Comparison of ENCODE assay signal across 26 cellular contexts in genomic region chr1:220927442-220927841, GRCh38. TPM values are rescaled to one million over a fixed set of nuclear protein-coding genes. Genes with fewer than 3 reads are reported as not detected.
DNase-seq lines count a peak whose midpoint lies in the region; ATAC-seq and TF ChIP-seq lines count a peak whose summit lies in the region.
"Had no signal": no experiment of that assay in that cellular context is flagged by ENCODE, and none has a peak within 500 bp of the region (broad histone marks: within the 10 kb centered on the region; RNA-seq: fewer than 3 reads in every experiment).

No MANE protein-coding gene starts in this region.

- H3K4me3 ChIP-seq in endodermal cell (ENCODE audit: low read length) (no peak overlapping the region), testis (no peak overlapping the region)
- H3K4me3 ChIP-seq: BLaER1 treated with 17β-estradiol and CSF1 and Interleukin-3, amounts not matched to agents 10 nM and 100 nM; skin epidermis; upper lobe of left lung had no signal

- peaks cover 9% of the 10 kb centered on the region for H3K9me3 Mint-ChIP-seq in activated CD4-positive, alpha-beta T cell treated with anti-CD3 and anti-CD28 coated beads, Interleukin-2, amount 10 ng/mL, durations not matched to agents 24 days and 14 days
- no peaks in the 10 kb centered on the region for H3K9me3 Mint-ChIP-seq in activated CD4-positive, alpha-beta T cell treated with anti-CD3 and anti-CD28 coated beads for 36 hours (ENCODE audit: low read depth)
- peaks cover 3% of the 10 kb centered on the region for H3K9me3 Mint-ChIP-seq in endodermal cell
- H3K9me3 Mint-ChIP-seq: activated CD4-positive, alpha-beta memory T cell treated with anti-CD3 and anti-CD28 coated beads, Interleukin-2, amount 10 ng/mL, durations not matched to agents 7 days and 5 days; activated naive CD8-positive, alpha-beta T cell treated with anti-CD3 and anti-CD28 coated beads for 36 hours had no signal

- DNase-seq in activated CD4-positive, alpha-beta T cell treated with anti-CD3 and anti-CD28 coated beads, Interleukin-2, amount 10 ng/mL, durations not matched to agents 24 days and 14 days = peak; percentile 34
- DNase-seq in activated CD4-positive, alpha-beta T cell treated with anti-CD3 and anti-CD28 coated beads for 36 hours = no peak
- DNase-seq in NCI-H69 (lab: John Stamatoyannopoulos, UW) (peak; percentile 24), endodermal cell (peak; percentile 73), testis (no peak), dermis blood vessel endothelial cell (no peak), T-helper 17 cell (no peak)
- DNase-seq: activated CD4-positive, alpha-beta memory T cell treated with anti-CD3 and anti-CD28 coated beads, Interleukin-2, amount 10 ng/mL, durations not matched to agents 7 days and 5 days; activated CD4-positive, CD25-positive, alpha-beta regulatory T cell; activated naive CD8-positive, alpha-beta T cell treated with anti-CD3 and anti-CD28 coated beads for 36 hours; Calu3; central memory CD4-positive, alpha-beta T cell; HCEC 1CT; head of caudate nucleus; naive thymus-derived CD4-positive, alpha-beta T cell; NCI-H1436 treated with DMSO at 0.1 percent for 48 hours; occipital lobe; SHP77 treated with DMSO at 0.1 percent for 48 hours; T1000; upper lobe of left lung had no signal

- CTCF ChIA-PET in activated CD4-positive, alpha-beta T cell treated with anti-CD3 and anti-CD28 coated beads for 36 hours (lab: Charles Lee) = no interaction called here

- ATAC-seq in activated CD4-positive, alpha-beta T cell treated with anti-CD3 and anti-CD28 coated beads for 36 hours = no peak
- ATAC-seq in activated CD4-positive, CD25-positive, alpha-beta regulatory T cell treated with anti-CD3 and anti-CD28 coated beads, Interleukin-2, amount 50 U/mL, for 24 hours = no peak
- no peak for ATAC-seq in T-helper 17 cell
- ATAC-seq: HepG2; left lobe of liver; naive thymus-derived CD4-positive, alpha-beta T cell; Panc1 had no signal

- no peak for TF ChIP-seq CTCF in endodermal cell (conservative IDR thresholded peaks at IDR 0.05)
- no peak for TF ChIP-seq CTCF in testis (IDR thresholded peaks at IDR 0.05)

- no peak overlapping the region for H3K4me3 Mint-ChIP-seq in activated CD4-positive, alpha-beta T cell treated with anti-CD3 and anti-CD28 coated beads, Interleukin-2, amount 10 ng/mL, durations not matched to agents 24 days and 14 days
- no peak overlapping the region for H3K4me3 Mint-ChIP-seq in activated CD4-positive, alpha-beta T cell treated with anti-CD3 and anti-CD28 coated beads for 36 hours
- H3K4me3 Mint-ChIP-seq in endodermal cell (no peak overlapping the region), T-helper 17 cell (no peak overlapping the region)
- H3K4me3 Mint-ChIP-seq: activated CD4-positive, alpha-beta memory T cell treated with anti-CD3 and anti-CD28 coated beads, Interleukin-2, amount 10 ng/mL, durations not matched to agents 7 days and 5 days; activated naive CD8-positive, alpha-beta T cell treated with anti-CD3 and anti-CD28 coated beads for 36 hours; naive thymus-derived CD4-positive, alpha-beta T cell had no signal

- H3K27ac ChIP-seq in endodermal cell (ENCODE audit: low read depth, low read length) = no peak overlapping the region
- H3K27ac ChIP-seq in testis = no peak overlapping the region
- H3K27ac ChIP-seq: skin epidermis, upper lobe of left lung had no signal

- H3K27me3 ChIP-seq in endodermal cell (ENCODE audit: control insufficient read depth, insufficient read depth, low read length, poor library complexity, severe bottlenecking) = no peaks in the 10 kb centered on the region
- H3K27me3 ChIP-seq in testis = no peaks in the 10 kb centered on the region
- H3K27me3 ChIP-seq: BLaER1 treated with 17β-estradiol and CSF1 and Interleukin-3, amounts not matched to agents 10 nM and 100 nM; upper lobe of left lung had no signal

- no peak for TF ChIP-seq POLR2A in testis (IDR thresholded peaks at IDR 0.05)

- H3K9me3 ChIP-seq in endodermal cell (ENCODE audit: control insufficient read depth, low read length) (no peaks in the 10 kb centered on the region), testis (no peaks in the 10 kb centered on the region), T-helper 17 cell (ENCODE audit: control insufficient read depth, low read length, poor library complexity, severe bottlenecking) (no peaks in the 10 kb centered on the region)
- H3K9me3 ChIP-seq: upper lobe of left lung had no signal

- no peaks in the 10 kb centered on the region for H3K36me3 Mint-ChIP-seq in activated CD4-positive, alpha-beta T cell treated with anti-CD3 and anti-CD28 coated beads, Interleukin-2, amount 10 ng/mL, durations not matched to agents 24 days and 14 days (ENCODE audit: low read depth)
- H3K36me3 Mint-ChIP-seq in activated CD4-positive, alpha-beta T cell treated with anti-CD3 and anti-CD28 coated beads for 36 hours (ENCODE audit: low read depth) = no peaks in the 10 kb centered on the region
- H3K36me3 Mint-ChIP-seq in endodermal cell (ENCODE audit: low read depth) = no peaks in the 10 kb centered on the region
- H3K36me3 Mint-ChIP-seq in T-helper 17 cell (ENCODE audit: low read depth) = no peaks in the 10 kb centered on the region
- H3K36me3 Mint-ChIP-seq: activated naive CD8-positive, alpha-beta T cell treated with anti-CD3 and anti-CD28 coated beads for 36 hours; naive thymus-derived CD4-positive, alpha-beta T cell had no signal

- H3K4me1 ChIP-seq in endodermal cell (ENCODE audit: control insufficient read depth, insufficient read depth, low read length) = peaks cover 8% of the 10 kb centered on the region
- no peaks in the 10 kb centered on the region for H3K4me1 ChIP-seq in testis
- H3K4me1 ChIP-seq: upper lobe of left lung had no signal

- WGBS in endodermal cell (ENCODE audit: insufficient coverage in 1 of 2, insufficient read length in 1 of 2), 2 experiments = 60 to 79% methylated on average over 3 to 6 of the region's 6 CpGs
- 62 to 66% methylated on average over 6 of the region's 6 CpGs for WGBS in testis, 2 donors

- POLR2A ChIA-PET in activated CD4-positive, alpha-beta T cell treated with anti-CD3 and anti-CD28 coated beads for 36 hours (lab: Charles Lee) = no interaction called here

- H3K27ac Mint-ChIP-seq in activated CD4-positive, alpha-beta T cell treated with anti-CD3 and anti-CD28 coated beads, Interleukin-2, amount 10 ng/mL, durations not matched to agents 24 days and 14 days = no peak overlapping the region
- H3K27ac Mint-ChIP-seq in activated CD4-positive, alpha-beta T cell treated with anti-CD3 and anti-CD28 coated beads for 36 hours = no peak overlapping the region
- H3K27ac Mint-ChIP-seq in endodermal cell = no peak overlapping the region
- no peak overlapping the region for H3K27ac Mint-ChIP-seq in T-helper 17 cell
- H3K27ac Mint-ChIP-seq: activated CD4-positive, alpha-beta memory T cell treated with anti-CD3 and anti-CD28 coated beads, Interleukin-2, amount 10 ng/mL, durations not matched to agents 7 days and 5 days; activated naive CD8-positive, alpha-beta T cell treated with anti-CD3 and anti-CD28 coated beads for 36 hours; naive thymus-derived CD4-positive, alpha-beta T cell had no signal

- H3K36me3 ChIP-seq in endodermal cell (ENCODE audit: control insufficient read depth, insufficient read depth, low read length) (no peaks in the 10 kb centered on the region), testis (ENCODE audit: low read depth, missing control alignments) (no peaks in the 10 kb centered on the region)
- H3K36me3 ChIP-seq: BLaER1 treated with 17β-estradiol and CSF1 and Interleukin-3, amounts not matched to agents 10 nM and 100 nM; upper lobe of left lung had no signal

- intact Hi-C loops in activated CD4-positive, alpha-beta T cell treated with anti-CD3 and anti-CD28 coated beads, Interleukin-2, amount 10 ng/mL, durations not matched to agents 24 days and 14 days (cut with micrococcal nuclease) = no loop called here
- intact Hi-C loops in activated CD4-positive, alpha-beta T cell treated with anti-CD3 and anti-CD28 coated beads for 36 hours (cut with DNase I, micrococcal nuclease) = no loop called here
- intact Hi-C loops in testis (cut with DNase I; ENCODE audit: low total_unique reads) = no loop called here

- H3K9ac ChIP-seq in endodermal cell (ENCODE audit: extremely low read depth, low read length, poor library complexity, severe bottlenecking) = no peak overlapping the region
- H3K9ac ChIP-seq: BLaER1 treated with 17β-estradiol and CSF1 and Interleukin-3, amounts not matched to agents 10 nM and 100 nM had no signal

- H3K27me3 Mint-ChIP-seq in activated CD4-positive, alpha-beta T cell treated with anti-CD3 and anti-CD28 coated beads, Interleukin-2, amount 10 ng/mL, durations not matched to agents 24 days and 14 days = peaks cover 3% of the 10 kb centered on the region
- H3K27me3 Mint-ChIP-seq in activated CD4-positive, alpha-beta T cell treated with anti-CD3 and anti-CD28 coated beads for 36 hours = peaks cover 5% of the 10 kb centered on the region
- H3K27me3 Mint-ChIP-seq in endodermal cell (ENCODE audit: insufficient read depth) (peaks cover 2% of the 10 kb centered on the region), T-helper 17 cell (peaks cover 14% of the 10 kb centered on the region)
- H3K27me3 Mint-ChIP-seq: activated CD4-positive, alpha-beta memory T cell treated with anti-CD3 and anti-CD28 coated beads, Interleukin-2, amount 10 ng/mL, durations not matched to agents 7 days and 5 days had no signal

- H3K4me1 Mint-ChIP-seq in activated CD4-positive, alpha-beta T cell treated with anti-CD3 and anti-CD28 coated beads, Interleukin-2, amount 10 ng/mL, durations not matched to agents 24 days and 14 days = no peaks in the 10 kb centered on the region
- H3K4me1 Mint-ChIP-seq in activated CD4-positive, alpha-beta T cell treated with anti-CD3 and anti-CD28 coated beads for 36 hours = no peaks in the 10 kb centered on the region
- peaks cover 23% of the 10 kb centered on the region for H3K4me1 Mint-ChIP-seq in endodermal cell
- H3K4me1 Mint-ChIP-seq in T-helper 17 cell = no peaks in the 10 kb centered on the region
- H3K4me1 Mint-ChIP-seq: activated CD4-positive, alpha-beta memory T cell treated with anti-CD3 and anti-CD28 coated beads, Interleukin-2, amount 10 ng/mL, durations not matched to agents 7 days and 5 days; activated naive CD8-positive, alpha-beta T cell treated with anti-CD3 and anti-CD28 coated beads for 36 hours had no signal

RNA-seq across cellular contexts. Expression of gene HLX, which starts 48.2 kb away (rescaled TPM):
- total RNA-seq in activated CD4-positive, alpha-beta T cell treated with anti-CD3 and anti-CD28 coated beads, Interleukin-2, amount 10 ng/mL, durations not matched to agents 24 days and 14 days = 5.7 and 7.2 TPM in 2 replicates
- under 1 TPM; 0.23 to 0.25 TPM for total RNA-seq in activated CD4-positive, alpha-beta T cell treated with anti-CD3 and anti-CD28 coated beads for 36 hours
- total RNA-seq in endodermal cell (1 to 10 TPM; 2.9 to 5.0 TPM), testis (1 to 10 TPM; 3.5 to 5.3 TPM), dermis blood vessel endothelial cell (18.0 and 20.8 TPM in 2 replicates), T-helper 17 cell (under 1 TPM; 0.26 to 0.94 TPM)
- polyA plus RNA-seq in endodermal cell (2013, experiment 1 of 2) = 2.0 TPM
- 3.5 TPM for polyA plus RNA-seq in endodermal cell (2013, experiment 2 of 2)
- 4.0 TPM for polyA plus RNA-seq in testis (ENCODE audit: insufficient read depth, low read depth, low replicate concordance)
- total RNA-seq: activated naive CD8-positive, alpha-beta T cell treated with anti-CD3 and anti-CD28 coated beads for 36 hours had no signal
- polyA plus RNA-seq: naive thymus-derived CD4-positive, alpha-beta T cell had no signal

Comparison
In these comparisons a context has a peak if more than half of its experiments do, and no peak if none do; other contexts are left out.
1. DNase-seq: peak in activated CD4-positive, alpha-beta T cell treated with anti-CD3 and anti-CD28 coated beads, Interleukin-2, amount 10 ng/mL, durations not matched to agents 24 days and 14 days (single experiment), NCI-H69 (single experiment) and endodermal cell (single experiment); none in activated CD4-positive, alpha-beta T cell treated with anti-CD3 and anti-CD28 coated beads for 36 hours (single experiment), testis (single experiment), dermis blood vessel endothelial cell (single experiment) and T-helper 17 cell (0 of 3).